13 cellular contexts compared by ENCODE assay signal in genomic region chr3:60217156-60217911, GRCh38.
"Had no signal": no experiment of that assay in that cellular context is flagged by ENCODE, and none has a peak within 500 bp of the region (broad histone marks: within the 10 kb centered on the region; RNA-seq: fewer than 3 reads in every experiment).

No MANE protein-coding gene starts in this region.

- H3K27me3 ChIP-seq: thyroid gland had no signal

- H3K4me3 ChIP-seq: thyroid gland had no signal

- FAIRE-seq: TTC549, urothelium cell line had no signal

- H3K9me3 Mint-ChIP-seq: brain; dendritic cell treated with granulocyte-macrophage colony-stimulating factor and Interleukin-4, amounts not matched to agents 40 ng/mL and 50 ng/mL, for 4 days; effector memory CD8-positive, alpha-beta T cell had no signal

- ATAC-seq: activated naive CD4-positive, alpha-beta T cell treated with anti-CD3 and anti-CD28 coated beads, Interleukin-2, amount 50 U/mL, for 72 hours; effector memory CD8-positive, alpha-beta T cell had no signal

- H3K27ac Mint-ChIP-seq: activated naive CD4-positive, alpha-beta T cell treated with anti-CD3 and anti-CD28 coated beads, Interleukin-2, amount 50 U/mL, for 72 hours; activated T-helper 2 cell treated with anti-CD3 and anti-CD28 coated beads, Interferon-gamma antibody, Interleukin-2, Interleukin-4, amounts not matched to agents 10 μg/mL and 5 μg/mL and 100 μg/mL, durations not matched to agents 14 hours and 24 hours and 36 hours; dendritic cell treated with granulocyte-macrophage colony-stimulating factor and Interleukin-4, amounts not matched to agents 40 ng/mL and 50 ng/mL, for 4 days; effector memory CD8-positive, alpha-beta T cell had no signal

- H3K4me1 ChIP-seq: thyroid gland had no signal

- DNase-seq: activated CD4-positive, alpha-beta T cell treated with anti-CD3 and anti-CD28 coated beads, Interleukin-2, amount 50 U/mL, for 1 hour; activated T-cell treated with anti-CD3 and anti-CD28 coated beads for 4 hours; amniotic stem cell; effector memory CD8-positive, alpha-beta T cell; erythroblast; T-helper 2 cell; thyroid gland had no signal

- H3K27ac ChIP-seq: thyroid gland had no signal

- H3K9me3 ChIP-seq: thyroid gland had no signal

- H3K4me3 Mint-ChIP-seq: brain; dendritic cell treated with granulocyte-macrophage colony-stimulating factor and Interleukin-4, amounts not matched to agents 40 ng/mL and 50 ng/mL, for 4 days; effector memory CD8-positive, alpha-beta T cell had no signal

- H3K36me3 Mint-ChIP-seq: activated naive CD4-positive, alpha-beta T cell treated with anti-CD3 and anti-CD28 coated beads, Interleukin-2, amount 50 U/mL, for 72 hours; brain had no signal

- H3K36me3 ChIP-seq: thyroid gland had no signal

- H3K27me3 Mint-ChIP-seq: brain; dendritic cell treated with granulocyte-macrophage colony-stimulating factor and Interleukin-4, amounts not matched to agents 40 ng/mL and 50 ng/mL, for 4 days; effector memory CD8-positive, alpha-beta T cell had no signal
